Comparison of ENCODE assay signal across 25 cellular contexts in the genomic region with DNA sequence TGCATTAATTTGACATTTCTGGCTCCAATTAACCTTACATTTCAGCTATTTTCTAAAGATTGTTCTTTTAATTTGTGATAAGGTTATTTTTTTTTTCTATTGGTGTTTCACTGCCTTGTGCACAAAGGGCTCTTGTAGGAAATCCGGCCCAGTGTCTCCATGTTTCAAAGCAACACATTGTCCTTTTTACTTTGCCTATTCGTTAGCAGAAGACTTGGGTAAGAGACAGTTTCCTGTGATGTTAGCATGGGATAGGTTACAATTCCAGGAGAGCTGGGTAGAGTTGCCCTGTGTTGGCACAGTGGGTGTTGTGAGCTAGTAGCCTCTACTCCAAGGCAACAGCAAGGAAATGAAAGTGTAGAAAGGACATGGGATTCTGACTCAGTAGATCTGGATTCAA.
"Had no signal": no experiment of that assay in that cellular context is flagged by ENCODE, and none has a peak within 500 bp of the region (broad histone marks: within the 10 kb centered on the region; RNA-seq: fewer than 3 reads in every experiment).

No MANE protein-coding gene starts in this region.

- H3K9me3 ChIP-seq: ovary, prostate gland, right atrium auricular region, right lobe of liver, sigmoid colon, stomach, thoracic aorta, thyroid gland, tibial nerve, upper lobe of left lung, vagina had no signal

- H3K27ac ChIP-seq: neural progenitor cell, ovary, parathyroid adenoma, prostate gland, right atrium auricular region, right lobe of liver, sigmoid colon, stomach, thoracic aorta, thyroid gland, tibial nerve, upper lobe of left lung, vagina had no signal

- H3K9ac ChIP-seq: neural progenitor cell, parathyroid adenoma had no signal

- DNase-seq: natural killer cell; occipital lobe; ovary; retina; right lobe of liver; sigmoid colon; small intestine; stimulated activated CD4-positive, alpha-beta T cell treated with anti-CD3 and anti-CD28 coated beads, Interleukin-15, amount 100 ng/mL, for 24 hours; stimulated activated CD4-positive, alpha-beta T cell treated with anti-CD3 and anti-CD28 coated beads, Interleukin-2, amount 100 ng/mL, for 24 hours; stimulated activated CD4-positive, alpha-beta T cell treated with anti-CD3 and anti-CD28 coated beads, Interleukin-2, amount 100 ng/mL, for 48 hours; stimulated activated CD4-positive, alpha-beta T cell treated with anti-CD3 and anti-CD28 coated beads, Interleukin-4, amount 100 ng/mL, for 24 hours; stimulated activated naive B cell treated with anti-CD40 and anti-IgM and Interleukin-4, amounts not matched to agents 10 μg/mL and 1 μg/mL and 100 μg/mL, for 72 hours; stimulated activated naive CD4-positive, alpha-beta T cell treated with Interleukin-2 at 50 U/mL for 16 hours; stomach; thyroid gland; trophoblast cell; upper lobe of left lung had no signal

- H3K36me3 ChIP-seq: neural progenitor cell, ovary, prostate gland, right atrium auricular region, right lobe of liver, sigmoid colon, stomach, thoracic aorta, thyroid gland, tibial nerve, upper lobe of left lung, vagina had no signal

- H3K79me2 ChIP-seq: parathyroid adenoma had no signal

- H3K4me3 ChIP-seq: neural progenitor cell, ovary, prostate gland, right atrium auricular region, right lobe of liver, sigmoid colon, stomach, thoracic aorta, thyroid gland, tibial nerve, upper lobe of left lung, vagina had no signal

- H3K4me1 ChIP-seq: neural progenitor cell, parathyroid adenoma, prostate gland, right atrium auricular region, right lobe of liver, sigmoid colon, stomach, upper lobe of left lung, vagina had no signal

- H3K4me2 ChIP-seq: neural progenitor cell had no signal

- H2AFZ ChIP-seq: neural progenitor cell, parathyroid adenoma had no signal

- FAIRE-seq: small intestine, urothelium cell line had no signal

- H3K27me3 ChIP-seq: neural progenitor cell, ovary, right atrium auricular region, right lobe of liver, sigmoid colon, thyroid gland, tibial nerve, upper lobe of left lung, vagina had no signal
